10 cellular contexts compared by ENCODE assay signal in genomic region chr11:27485930-27486773, GRCh38. TPM values are rescaled to one million over a fixed set of nuclear protein-coding genes. Genes with fewer than 3 reads are reported as not detected.
DNase-seq lines count a peak whose midpoint lies in the region; ATAC-seq, FAIRE-seq and TF ChIP-seq lines count a peak whose summit lies in the region.
"Had no signal": no experiment of that assay in that cellular context is flagged by ENCODE, and none has a peak within 500 bp of the region (broad histone marks: within the 10 kb centered on the region; RNA-seq: fewer than 3 reads in every experiment).

No MANE protein-coding gene starts in this region.

- TF ChIP-seq CTCF in LNCAP (IDR thresholded peaks at IDR 0.05), result peak; percentile 92
- TF ChIP-seq CTCF in RWPE1 (conservative IDR thresholded peaks at IDR 0.05; ENCODE audit: low read depth), result peak; percentile 97
- TF ChIP-seq CTCF in H1 (IDR thresholded peaks at IDR 0.05; ENCODE audit: control extremely low read depth in 1 of 3, insufficient read depth in 1 of 3, low read depth in 1 of 3, low read length in 3 of 3), result peak in 2 of 3 experiments; percentile 63 to 78; a peak in 2 of 4 replicates
- peak; percentile 92 for TF ChIP-seq CTCF in mesothelial cell of epicardium (IDR thresholded peaks at IDR 0.05; ENCODE audit: unreplicated experiment)

- no peak for TF ChIP-seq POLR2A in H1 (IDR thresholded peaks at IDR 0.05; ENCODE audit: control extremely low read depth in 1 of 2, low read depth in 2 of 2, low read length in 2 of 2)

- H3K14ac ChIP-seq in H1 (ENCODE audit: insufficient read length), result no peak overlapping the region

- no peak overlapping the region; the same call in 1 of the 2 replicates for H2AK5ac ChIP-seq in H1 (ENCODE audit: low read depth, low read length)

- no peak overlapping the region for H3K4ac ChIP-seq in H1 (replicated peaks; ENCODE audit: insufficient read length, low read depth, low read length)

- POLR2A ChIA-PET in RWPE1 (lab: Yijun Ruan, JAX; ENCODE audit: low non-redundant PET) (no interaction called here), H1 (lab: Charles Lee; ENCODE audit: partially characterized antibody) (interaction anchor here (0.8 to 1.3 kb wide), 3 partner anchors 14 to 19 kb away, joined by 3 to 6 read pairs (median 3); partner anchors contain the start of gene LGR4)

- peak; percentile 47 for DNase-seq in COLO668 (lab: John Stamatoyannopoulos, UW; ENCODE audit: unreplicated experiment)
- no peak for DNase-seq in RWPE1 (ENCODE audit: low spot score)
- no peak for DNase-seq in H1 (ENCODE audit: low read depth in 1 of 2, low spot score in 2 of 2)
- no peak for DNase-seq in mesothelial cell of epicardium (ENCODE audit: low spot score in 2 of 2, unreplicated experiment in 2 of 2)

- no peak overlapping the region for H2BK5ac ChIP-seq in H1 (ENCODE audit: low read depth, low read length)

- 39% methylated on average over 4 of the region's 4 CpGs; no CpG with 5 or more reads in 1 of the 2 experiments for WGBS in H1 (ENCODE audit: extremely low coverage in 1 of 2, insufficient coverage in 1 of 2, insufficient read length in 1 of 2, insufficient replicate concordance in 2 of 2, low coverage in 1 of 2, low lambda C conversion rate in 2 of 2, missing lambda C conversion rate in 1 of 2), 2 experiments

- H3K4me3 ChIP-seq in H1 (ENCODE audit: extremely low read depth in 1 of 4, insufficient read depth in 2 of 4, low read depth in 3 of 4, low read length in 4 of 4), result no peak overlapping the region

- H3K79me1 ChIP-seq in H1 (ENCODE audit: low read depth, low read length), result no peaks in the 10 kb centered on the region

- no peaks in the 10 kb centered on the region for H3K27me3 ChIP-seq in H1 (replicated peaks in 1 of 4; ENCODE audit: control insufficient read depth in 3 of 4, extremely low read depth in 1 of 4, insufficient read depth in 3 of 4, low read length in 3 of 4)
- H3K27me3 ChIP-seq: neutrophil had no signal

- H3K27ac Mint-ChIP-seq in mesothelial cell of epicardium, result no peak overlapping the region
- H3K27ac Mint-ChIP-seq: T-cell had no signal

- H2BK15ac ChIP-seq in H1 (ENCODE audit: low read length), result no peak overlapping the region

- peaks cover 5% of the 10 kb centered on the region in 2 experiments; a peak in 2 of 4 replicates for H3K9me3 ChIP-seq in H1 (ENCODE audit: insufficient read depth in 2 of 2, low read depth in 1 of 2, low read length in 1 of 2)
- H3K9me3 ChIP-seq: neutrophil had no signal

- no peak overlapping the region for H3K23ac ChIP-seq in H1 (ENCODE audit: insufficient read length)

- peak; percentile 87 to 97 for TF ChIP-seq RAD21 in H1 (IDR thresholded peaks at IDR 0.05 in 1 of 2, conservative IDR thresholded peaks at IDR 0.05 in 1 of 2; ENCODE audit: low read depth in 2 of 2, low read length in 2 of 2)

- H3K23me2 ChIP-seq in H1 (ENCODE audit: low read depth, low read length), result no peaks in the 10 kb centered on the region; the same call in 1 of the 2 replicates

- no peak overlapping the region for H3K9ac ChIP-seq in H1 (replicated peaks in 1 of 4; ENCODE audit: extremely low read depth in 1 of 4, low read depth in 3 of 4, low read length in 3 of 4)

- FAIRE-seq in H1 (lab: Jason Lieb, UNC), result no peak

- no peaks in the 10 kb centered on the region for H3K27me3 Mint-ChIP-seq in mesothelial cell of epicardium (ENCODE audit: low read depth)
- H3K27me3 Mint-ChIP-seq: T-cell had no signal

- H2BK20ac ChIP-seq in H1 (ENCODE audit: low read length), result no peak overlapping the region

- no peak overlapping the region for H3K4me2 ChIP-seq in H1 (ENCODE audit: insufficient read depth in 1 of 2, low read depth in 2 of 2, low read length in 2 of 2)

- H3K4me3 Mint-ChIP-seq in mesothelial cell of epicardium, result no peak overlapping the region
- H3K4me3 Mint-ChIP-seq: T-cell had no signal

- peak; percentile 59 for ATAC-seq in GM18870 (IDR thresholded peaks at IDR 0.05; ENCODE audit: unreplicated experiment)
- ATAC-seq in HG03457 (IDR thresholded peaks at IDR 0.05; ENCODE audit: unreplicated experiment), result no peak
- no peak for ATAC-seq in HG03139 (IDR thresholded peaks at IDR 0.05; ENCODE audit: unreplicated experiment)

- no peak overlapping the region for H4K91ac ChIP-seq in H1 (replicated peaks; ENCODE audit: insufficient read length, low read length)

- CTCF ChIA-PET in RWPE1 (lab: Yijun Ruan, JAX) (interaction anchor here (0.6 to 1.9 kb wide), 16 partner anchors 10 to 1421 kb away, joined by 3 to 20 read pairs (median 4); no protein-coding TSS in a partner anchor), H1 (lab: Charles Lee; ENCODE audit: partially characterized antibody) (interaction anchor here (0.6 to 8.4 kb wide), 84 partner anchors 8 to 1007 kb away, joined by 3 to 86 read pairs (median 5); partner anchors contain the start of genes CCDC34 and LGR4)

- H4K8ac ChIP-seq in H1 (ENCODE audit: extremely low read depth, insufficient read depth, low read length), result no peak overlapping the region

- H2BK12ac ChIP-seq in H1 (ENCODE audit: low read depth, low read length), result no peak overlapping the region

- H3K27ac ChIP-seq in RWPE1 (peak overlapping the region; percentile 40; the same call in 1 of the 2 replicates), H1 (ENCODE audit: low read depth, low read length) (no peak overlapping the region)
- H3K27ac ChIP-seq: neutrophil had no signal

- no peak overlapping the region for H2BK120ac ChIP-seq in H1 (replicated peaks; ENCODE audit: low read depth, low read length)

- no peak for TF ChIP-seq EP300 in H1 (IDR thresholded peaks at IDR 0.05; ENCODE audit: borderline replicate concordance in 1 of 2, low read depth in 2 of 2, low read length in 2 of 2)

- H3K56ac ChIP-seq in H1 (replicated peaks; ENCODE audit: insufficient read length, low read depth, low read length), result peak overlapping the region; percentile 71

- no peak overlapping the region for H4K5ac ChIP-seq in H1 (ENCODE audit: insufficient read length, low read depth, low read length)

- peaks cover 5% of the 10 kb centered on the region for H3K9me3 Mint-ChIP-seq in mesothelial cell of epicardium
- H3K9me3 Mint-ChIP-seq: T-cell had no signal

- no peak overlapping the region for H2AFZ ChIP-seq in H1 (ENCODE audit: low read length)

- peaks cover 3% of the 10 kb centered on the region for H3K4me1 Mint-ChIP-seq in mesothelial cell of epicardium
- H3K4me1 Mint-ChIP-seq: T-cell had no signal

- H3K79me2 ChIP-seq in H1 (ENCODE audit: control insufficient read depth in 1 of 2, insufficient read depth in 2 of 2, low read length in 2 of 2), result no peaks in the 10 kb centered on the region

- peaks cover 21% of the 10 kb centered on the region for H3K36me3 Mint-ChIP-seq in mesothelial cell of epicardium

- peaks cover 1 to 20% (median 8%) of the 10 kb centered on the region in 4 experiments; a peak in 6 of 8 replicates for H3K36me3 ChIP-seq in H1 (ENCODE audit: control insufficient read depth in 2 of 4, insufficient read depth in 4 of 4, low read length in 3 of 4)

- H3K4me1 ChIP-seq in H1 (replicated peaks in 1 of 4; ENCODE audit: control insufficient read depth in 3 of 4, insufficient read depth in 4 of 4, low read length in 3 of 4), result peaks cover 0 to 4% (median 2%) of the 10 kb centered on the region in 4 experiments; a peak in 3 of 7 replicates

- no peak overlapping the region for H3K18ac ChIP-seq in H1 (ENCODE audit: extremely low read depth, low read length)

- no peaks in the 10 kb centered on the region for H4K20me1 ChIP-seq in H1 (replicated peaks in 1 of 2; ENCODE audit: control insufficient read depth in 1 of 2, insufficient read depth in 2 of 2, low read length in 2 of 2)

TF ChIP-seq in H1, 55 proteins besides CTCF, POLR2A, EP300 and RAD21 (continues in another document):
- no peak for TF ChIP-seq SP1 (IDR thresholded peaks at IDR 0.05; ENCODE audit: low read depth, low read length)
- no peak for TF ChIP-seq POLR2AphosphoS5 (IDR thresholded peaks at IDR 0.05; ENCODE audit: low read depth, low read length)
- TF ChIP-seq BRCA1 (IDR thresholded peaks at IDR 0.05; ENCODE audit: low read depth, low read length), result no peak
- TF ChIP-seq HDAC6 (IDR thresholded peaks at IDR 0.05; ENCODE audit: low read depth, low read length), result no peak
- no peak for TF ChIP-seq CBX8 (IDR thresholded peaks at IDR 0.05; ENCODE audit: borderline replicate concordance, low read depth, low read length)
- no peak for TF ChIP-seq MAX (IDR thresholded peaks at IDR 0.05)
- TF ChIP-seq RXRA (IDR thresholded peaks at IDR 0.05; ENCODE audit: insufficient read depth, low read depth, low read length), result no peak
- TF ChIP-seq NANOG (IDR thresholded peaks at IDR 0.05; ENCODE audit: insufficient read depth, low read depth, low read length, poor library complexity, severe bottlenecking), result no peak
- no peak for TF ChIP-seq TAF7 (optimal IDR thresholded peaks at IDR 0.05; ENCODE audit: borderline replicate concordance, low read depth, low read length)
- TF ChIP-seq BCL11A (IDR thresholded peaks at IDR 0.05; ENCODE audit: low read depth in 2 of 2, low read length in 2 of 2), result no peak
- no peak for TF ChIP-seq HDAC2 (IDR thresholded peaks at IDR 0.05; ENCODE audit: borderline replicate concordance in 1 of 2, low read depth in 2 of 2, low read length in 2 of 2)

RNA-seq across cellular contexts. Expression of gene LGR4, which starts 13.6 kb away (rescaled TPM):
- total RNA-seq in H1 (2021; fragmentation: NEBNext Ultra II Directional; extraction: Animal tissue kit (Norgen Biotek cat#: 25700)), result 57.6 and 61.7 TPM in 2 replicates
- polyA plus RNA-seq in H1 (2011; rRNA removed), result 21.9 and 26.6 TPM in 2 replicates
- 29.3 TPM for polyA plus RNA-seq in H1 (2011; cell fraction: cytosol; rRNA removed)
- polyA plus RNA-seq in H1 (2011; cell fraction: nucleus; rRNA removed), result 42.1 TPM
- polyA plus RNA-seq in H1 (2012, experiment 1 of 2), result 21.3 to 30.0 TPM (median 27.5 TPM) in 4 replicates
- polyA plus RNA-seq in H1 (2012, experiment 2 of 2), result 2.0 TPM
- 38.0 TPM for polyA plus RNA-seq in H1 (2013, experiment 1 of 2)
- polyA plus RNA-seq in H1 (2013, experiment 2 of 2), result 39.9 TPM
- polyA minus RNA-seq in H1 (2011; rRNA and poly(A)+ RNA removed), result 165 and 166 TPM in 2 replicates
- polyA minus RNA-seq in H1 (2011; cell fraction: cytosol; rRNA and poly(A)+ RNA removed), result 77.4 TPM
- 154 TPM for polyA minus RNA-seq in H1 (2011; cell fraction: nucleus; rRNA and poly(A)+ RNA removed)
- total RNA-seq in mesothelial cell of epicardium, result 26.8 to 28.2 TPM (median 27.5 TPM) in 3 replicates

RNA-seq across cellular contexts. Expression of gene LIN7C, which starts 20.4 kb away (rescaled TPM):
- 41.7 and 42.7 TPM in 2 replicates for total RNA-seq in H1 (2021; fragmentation: NEBNext Ultra II Directional; extraction: Animal tissue kit (Norgen Biotek cat#: 25700))
- polyA plus RNA-seq in H1 (2011; rRNA removed), result 8.3 and 10.5 TPM in 2 replicates
- 11.8 TPM for polyA plus RNA-seq in H1 (2011; cell fraction: cytosol; rRNA removed)
- polyA plus RNA-seq in H1 (2011; cell fraction: nucleus; rRNA removed), result 3.3 TPM
- polyA plus RNA-seq in H1 (2012, experiment 1 of 2), result 4.0 to 11.3 TPM (median 4.7 TPM) in 4 replicates
- polyA plus RNA-seq in H1 (2012, experiment 2 of 2), result 1.4 TPM
- polyA plus RNA-seq in H1 (2013, experiment 1 of 2), result 19.6 TPM
- polyA plus RNA-seq in H1 (2013, experiment 2 of 2), result 18.3 TPM
- polyA minus RNA-seq in H1 (2011; rRNA and poly(A)+ RNA removed), result 8.1 and 9.9 TPM in 2 replicates
- polyA minus RNA-seq in H1 (2011; cell fraction: cytosol; rRNA and poly(A)+ RNA removed), result 10.2 TPM
- polyA minus RNA-seq in H1 (2011; cell fraction: nucleus; rRNA and poly(A)+ RNA removed), result 10.8 TPM
- total RNA-seq in mesothelial cell of epicardium, result 26.0 to 27.8 TPM (median 26.5 TPM) in 3 replicates
